ENCODE assay signal across 9 cellular contexts in the genomic region with DNA sequence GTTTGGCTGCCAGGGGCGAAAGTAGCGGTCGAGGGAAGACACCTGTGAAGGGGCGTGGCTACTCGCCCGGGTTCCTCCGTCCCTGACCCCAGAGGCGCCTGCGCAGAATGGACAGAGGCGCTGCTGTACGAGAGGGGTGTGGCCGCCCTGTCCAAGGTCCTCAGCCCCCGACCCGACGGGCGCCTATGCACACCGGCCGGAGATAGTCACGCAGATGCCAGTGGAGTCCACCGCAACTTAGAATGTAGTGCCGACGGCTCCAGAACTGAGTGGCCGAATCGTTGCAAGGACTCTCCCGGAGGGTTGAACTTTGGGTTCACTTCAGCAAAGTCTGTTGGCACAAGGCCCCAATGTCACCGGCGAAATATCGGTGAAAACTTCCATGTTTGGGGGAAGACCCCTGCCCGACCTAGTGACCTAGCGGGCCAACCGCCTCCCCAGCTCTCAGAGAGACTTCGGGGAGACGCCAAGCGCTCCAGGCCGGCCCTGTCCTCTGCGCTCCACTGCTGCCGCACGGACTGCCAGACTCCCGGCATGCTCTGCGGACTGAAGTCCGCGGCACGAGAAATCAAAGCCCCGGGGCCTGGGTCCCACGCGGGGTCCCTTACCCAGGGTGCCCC. TPM values are rescaled to one million over a fixed set of nuclear protein-coding genes. Genes with fewer than 3 reads are reported as not detected.
A peak's percentile ranks its signal among the peaks of the same experiment; 100 is the strongest.
DNase-seq lines count a peak whose midpoint lies in the region; ATAC-seq and TF ChIP-seq lines count a peak whose summit lies in the region.
"Had no signal": no experiment of that assay in that cellular context is flagged by ENCODE, and none has a peak within 500 bp of the region (broad histone marks: within the 10 kb centered on the region; RNA-seq: fewer than 3 reads in every experiment).

No MANE protein-coding gene starts in this region.

- H3K4me3 Mint-ChIP-seq in CD8-positive, alpha-beta memory T cell, result peak overlapping the region; percentile 85 to 97 (median 92)
- H3K4me3 Mint-ChIP-seq in activated T-helper 2 cell treated with anti-CD3 and anti-CD28 coated beads, Interferon-gamma antibody, Interleukin-2, Interleukin-4, amounts not matched to agents 10 μg/mL and 5 μg/mL and 100 μg/mL, durations not matched to agents 14 hours and 24 hours and 36 hours (ENCODE audit: low read depth), result peak overlapping the region; percentile 88
- peak overlapping the region; percentile 94 for H3K4me3 Mint-ChIP-seq in nephron progenitor cell
- peak overlapping the region; percentile 88 for H3K4me3 Mint-ChIP-seq in stimulated activated naive CD8-positive, alpha-beta T cell treated with anti-CD3 and anti-CD28 coated beads, Interleukin-15, Interleukin-2, amounts not matched to agents 100 ng/mL and 50 ng/mL, for 24 hours

- no peaks in the 10 kb centered on the region for H3K9me3 ChIP-seq in CD8-positive, alpha-beta memory T cell (ENCODE audit: low read length)
- no peaks in the 10 kb centered on the region for H3K9me3 ChIP-seq in HUES6 (ENCODE audit: control insufficient read depth, insufficient read depth, low read depth, low read length)
- H3K9me3 ChIP-seq in PC-3 (ENCODE audit: low read length), result no peaks in the 10 kb centered on the region

- H3K4me2 ChIP-seq in PC-3 (ENCODE audit: low read length), result peak overlapping the region; percentile 84

- H3K36me3 Mint-ChIP-seq in CD8-positive, alpha-beta memory T cell, result peaks cover 0 to 14% (median 0%) of the 10 kb centered on the region in 3 donors
- H3K36me3 Mint-ChIP-seq in activated T-helper 2 cell treated with anti-CD3 and anti-CD28 coated beads, Interferon-gamma antibody, Interleukin-2, Interleukin-4, amounts not matched to agents 10 μg/mL and 5 μg/mL and 100 μg/mL, durations not matched to agents 14 hours and 24 hours and 36 hours (ENCODE audit: low read depth), result no peaks in the 10 kb centered on the region
- H3K36me3 Mint-ChIP-seq in nephron progenitor cell (ENCODE audit: low read depth), result no peaks in the 10 kb centered on the region
- H3K36me3 Mint-ChIP-seq in stimulated activated naive CD8-positive, alpha-beta T cell treated with anti-CD3 and anti-CD28 coated beads, Interleukin-15, Interleukin-2, amounts not matched to agents 100 ng/mL and 50 ng/mL, for 24 hours (ENCODE audit: low read depth), result no peaks in the 10 kb centered on the region

- H4K20me1 ChIP-seq in PC-3 (ENCODE audit: low read length), result no peaks in the 10 kb centered on the region

- ATAC-seq in GM21423 (IDR thresholded peaks at IDR 0.05; ENCODE audit: unreplicated experiment), result peak; percentile 58
- ATAC-seq in PC-3, result peak; percentile 75

- H3K4me1 ChIP-seq in CD8-positive, alpha-beta memory T cell (ENCODE audit: insufficient read depth, low read length), result peaks cover 16% of the 10 kb centered on the region
- H3K4me1 ChIP-seq in HUES6 (ENCODE audit: control insufficient read depth, insufficient read depth, low read length) (peaks cover 4% of the 10 kb centered on the region; the same call in 1 of the 2 replicates), PC-3 (ENCODE audit: insufficient read depth, low read length) (peaks cover 21% of the 10 kb centered on the region; the same call in 1 of the 2 replicates)

- H3K27me3 Mint-ChIP-seq in CD8-positive, alpha-beta memory T cell, result peaks cover 8 to 9% of the 10 kb centered on the region in 2 donors
- peaks cover 10% of the 10 kb centered on the region for H3K27me3 Mint-ChIP-seq in activated T-helper 2 cell treated with anti-CD3 and anti-CD28 coated beads, Interferon-gamma antibody, Interleukin-2, Interleukin-4, amounts not matched to agents 10 μg/mL and 5 μg/mL and 100 μg/mL, durations not matched to agents 14 hours and 24 hours and 36 hours (ENCODE audit: low read depth)
- H3K27me3 Mint-ChIP-seq in nephron progenitor cell (ENCODE audit: low read depth, poor library complexity), result peaks cover 23% of the 10 kb centered on the region
- H3K27me3 Mint-ChIP-seq in stimulated activated naive CD8-positive, alpha-beta T cell treated with anti-CD3 and anti-CD28 coated beads, Interleukin-15, Interleukin-2, amounts not matched to agents 100 ng/mL and 50 ng/mL, for 24 hours, result peaks cover 4% of the 10 kb centered on the region

- intact Hi-C loops in PC-3 (cut with micrococcal nuclease), result no loop called here
- intact Hi-C loops in activated T-helper 2 cell treated with anti-CD3 and anti-CD28 coated beads, Interferon-gamma antibody, Interleukin-2, Interleukin-4, amounts not matched to agents 10 μg/mL and 5 μg/mL and 100 μg/mL, durations not matched to agents 14 hours and 24 hours and 36 hours (cut with micrococcal nuclease), result loop anchor here (1.0 to 10.0 kb wide), 6 partner anchors 99 to 1174 kb away; partner anchors contain the start of genes AP4S1, DTD2, HECTD1 and NUBPL

- peak overlapping the region; percentile 97 for H3K27ac ChIP-seq in CD8-positive, alpha-beta memory T cell (ENCODE audit: low read depth, low read length)
- H3K27ac ChIP-seq in HUES6 (ENCODE audit: low read depth, low read length), result peak overlapping the region; percentile 71; the same call in 1 of the 2 replicates
- H3K27ac ChIP-seq in PC-3 (ENCODE audit: low read length), result peak overlapping the region; percentile 31

- POLR2A ChIA-PET in CD8-positive, alpha-beta memory T cell (lab: Charles Lee), result interaction anchor here (3.0 kb wide), 1 partner anchor 125 kb away, joined by 21 read pairs; the partner anchor contains the start of gene ARHGAP5
- POLR2A ChIA-PET in PC-3 (lab: Charles Lee; ENCODE audit: unreplicated experiment), result no interaction called here

- H3K27ac Mint-ChIP-seq in CD8-positive, alpha-beta memory T cell, result peak overlapping the region; percentile 93 to 100 (median 99)
- H3K27ac Mint-ChIP-seq in activated T-helper 2 cell treated with anti-CD3 and anti-CD28 coated beads, Interferon-gamma antibody, Interleukin-2, Interleukin-4, amounts not matched to agents 10 μg/mL and 5 μg/mL and 100 μg/mL, durations not matched to agents 14 hours and 24 hours and 36 hours, result peak overlapping the region; percentile 97
- H3K27ac Mint-ChIP-seq in nephron progenitor cell, result peak overlapping the region; percentile 100
- H3K27ac Mint-ChIP-seq in stimulated activated naive CD8-positive, alpha-beta T cell treated with anti-CD3 and anti-CD28 coated beads, Interleukin-15, Interleukin-2, amounts not matched to agents 100 ng/mL and 50 ng/mL, for 24 hours, result peak overlapping the region; percentile 99

- CTCF ChIA-PET in CD8-positive, alpha-beta memory T cell (lab: Charles Lee), result no interaction called here
- CTCF ChIA-PET in PC-3 (lab: Charles Lee), result interaction anchor here (0.9 kb wide), 1 partner anchor 43 kb away, joined by 3 read pairs; no protein-coding TSS in a partner anchor

- TF ChIP-seq CTCF in PC-3 (conservative IDR thresholded peaks at IDR 0.05; ENCODE audit: low read depth, low read length), result no peak
- TF ChIP-seq CTCF in fibroblast of the aortic adventitia (IDR thresholded peaks at IDR 0.05; ENCODE audit: insufficient read depth, low read length), result no peak
- TF ChIP-seq CTCF in nephron progenitor cell (IDR thresholded peaks at IDR 0.05), result no peak

- H3K4me3 ChIP-seq in CD8-positive, alpha-beta memory T cell (ENCODE audit: low read length), result peak overlapping the region; percentile 85
- H3K4me3 ChIP-seq in HUES6 (ENCODE audit: low read depth, low read length) (peak overlapping the region; percentile 73), PC-3 (ENCODE audit: low read length) (peak overlapping the region; percentile 87), fibroblast of the aortic adventitia (ENCODE audit: low read depth, low read length) (peak overlapping the region; percentile 66)

- no TSS peak for BruUV-seq in PC-3 (replicated peaks; lab: Mats Ljungman, UMichigan)

- H3K9me2 ChIP-seq in PC-3 (replicated peaks; ENCODE audit: low read length), result no peaks in the 10 kb centered on the region

- DNase-seq in CD8-positive, alpha-beta memory T cell, result peak; percentile 54 to 82 (median 65)
- DNase-seq in PC-3, result peak; percentile 95
- peak; percentile 70 for DNase-seq in activated T-helper 2 cell treated with anti-CD3 and anti-CD28 coated beads, Interferon-gamma antibody, Interleukin-2, Interleukin-4, amounts not matched to agents 10 μg/mL and 5 μg/mL and 100 μg/mL, durations not matched to agents 14 hours and 24 hours and 36 hours (ENCODE audit: low spot score)
- DNase-seq in fibroblast of the aortic adventitia (ENCODE audit: low read depth), result peak; percentile 30
- peak; percentile 93 for DNase-seq in nephron progenitor cell

- H3K36me3 ChIP-seq in CD8-positive, alpha-beta memory T cell (ENCODE audit: insufficient read depth, low read length), result no peaks in the 10 kb centered on the region
- H3K36me3 ChIP-seq in HUES6 (ENCODE audit: control insufficient read depth, insufficient read depth, low read length) (no peaks in the 10 kb centered on the region), PC-3 (ENCODE audit: low read depth, low read length) (no peaks in the 10 kb centered on the region)

- no peaks in the 10 kb centered on the region for H3F3A ChIP-seq in PC-3 (ENCODE audit: low read length, unreplicated experiment)

- H3K4me1 Mint-ChIP-seq in CD8-positive, alpha-beta memory T cell, result peaks cover 29 to 43% (median 40%) of the 10 kb centered on the region in 3 donors
- peaks cover 39% of the 10 kb centered on the region for H3K4me1 Mint-ChIP-seq in activated T-helper 2 cell treated with anti-CD3 and anti-CD28 coated beads, Interferon-gamma antibody, Interleukin-2, Interleukin-4, amounts not matched to agents 10 μg/mL and 5 μg/mL and 100 μg/mL, durations not matched to agents 14 hours and 24 hours and 36 hours (ENCODE audit: low read depth)
- H3K4me1 Mint-ChIP-seq in nephron progenitor cell, result peaks cover 16% of the 10 kb centered on the region
- H3K4me1 Mint-ChIP-seq in stimulated activated naive CD8-positive, alpha-beta T cell treated with anti-CD3 and anti-CD28 coated beads, Interleukin-15, Interleukin-2, amounts not matched to agents 100 ng/mL and 50 ng/mL, for 24 hours (ENCODE audit: low read depth), result peaks cover 61% of the 10 kb centered on the region

- H3K9me3 Mint-ChIP-seq in CD8-positive, alpha-beta memory T cell, result peaks cover 0 to 3% (median 0%) of the 10 kb centered on the region in 5 donors
- H3K9me3 Mint-ChIP-seq in activated T-helper 2 cell treated with anti-CD3 and anti-CD28 coated beads, Interferon-gamma antibody, Interleukin-2, Interleukin-4, amounts not matched to agents 10 μg/mL and 5 μg/mL and 100 μg/mL, durations not matched to agents 14 hours and 24 hours and 36 hours, result no peaks in the 10 kb centered on the region
- no peaks in the 10 kb centered on the region for H3K9me3 Mint-ChIP-seq in nephron progenitor cell
- no peaks in the 10 kb centered on the region for H3K9me3 Mint-ChIP-seq in stimulated activated naive CD8-positive, alpha-beta T cell treated with anti-CD3 and anti-CD28 coated beads, Interleukin-15, Interleukin-2, amounts not matched to agents 100 ng/mL and 50 ng/mL, for 24 hours

- H2AFZ ChIP-seq in PC-3 (ENCODE audit: low read length), result peak overlapping the region; percentile 98

- H3K79me2 ChIP-seq in PC-3 (ENCODE audit: low read length), result no peaks in the 10 kb centered on the region

- H3K9ac ChIP-seq in HUES6 (ENCODE audit: low read length), result peak overlapping the region; percentile 99
- peak overlapping the region; percentile 71 for H3K9ac ChIP-seq in PC-3 (ENCODE audit: low read length)

- H3K27me3 ChIP-seq in CD8-positive, alpha-beta memory T cell (ENCODE audit: insufficient read depth, low read length, poor library complexity, severe bottlenecking), result no peaks in the 10 kb centered on the region
- H3K27me3 ChIP-seq in HUES6 (ENCODE audit: control insufficient read depth, insufficient read depth, low read length), result 0 out of 2 replicates have a peak, but pooled peaks cover 4% of the 10 kb centered on the region
- H3K27me3 ChIP-seq in PC-3 (ENCODE audit: low read length), result no peaks in the 10 kb centered on the region

RNA-seq across cellular contexts. Expression of gene RNU6-7, which starts 0.5 kb away (rescaled TPM):
- total RNA-seq in CD8-positive, alpha-beta memory T cell, result not detected
- not detected for polyA plus RNA-seq in CD8-positive, alpha-beta memory T cell
- total RNA-seq in PC-3 (2014; rRNA removed) (not detected in 2 replicates), fibroblast of the aortic adventitia (ENCODE audit: low replicate concordance) (not detected in 2 replicates)
- not detected in 2 replicates for total RNA-seq in activated T-helper 2 cell treated with anti-CD3 and anti-CD28 coated beads, Interferon-gamma antibody, Interleukin-2, Interleukin-4, amounts not matched to agents 10 μg/mL and 5 μg/mL and 100 μg/mL, durations not matched to agents 14 hours and 24 hours and 36 hours
- polyA plus RNA-seq: adipose tissue had no signal

RNA-seq across cellular contexts. Expression of gene RNU6-8, which starts 1.8 kb away (rescaled TPM):
- total RNA-seq in CD8-positive, alpha-beta memory T cell, result not detected
- polyA plus RNA-seq in CD8-positive, alpha-beta memory T cell, result not detected
- not detected in 2 replicates for total RNA-seq in PC-3 (2014; rRNA removed)
- total RNA-seq in activated T-helper 2 cell treated with anti-CD3 and anti-CD28 coated beads, Interferon-gamma antibody, Interleukin-2, Interleukin-4, amounts not matched to agents 10 μg/mL and 5 μg/mL and 100 μg/mL, durations not matched to agents 14 hours and 24 hours and 36 hours, result not detected in 2 replicates
- total RNA-seq in fibroblast of the aortic adventitia (ENCODE audit: low replicate concordance), result not detected in 2 replicates
- polyA plus RNA-seq: adipose tissue had no signal

Comparison
In these comparisons a context has a peak if more than half of its experiments do, and no peak if none do; other contexts are left out.
1. Peak in every context shown above with its lines: DNase-seq, ATAC-seq, H3K4me3 ChIP-seq and H3K27ac ChIP-seq.
2. DNase-seq: peak in every context shown above with its lines; median percentile 95 in PC-3; 93 in nephron progenitor cell; 70 in activated T-helper 2 cell treated with anti-CD3 and anti-CD28 coated beads, Interferon-gamma antibody, Interleukin-2, Interleukin-4, amounts not matched to agents 10 μg/mL and 5 μg/mL and 100 μg/mL, durations not matched to agents 14 hours and 24 hours and 36 hours; 65 in CD8-positive, alpha-beta memory T cell; 30 in fibroblast of the aortic adventitia.
3. H3K27ac ChIP-seq: peak in every context shown above with its lines; median percentile 97 in CD8-positive, alpha-beta memory T cell; 71 in HUES6; 31 in PC-3.